In genomic region chr3:197354195-197355059, GRCh38 we compare ENCODE assay signal across 7 cellular contexts. TPM values are rescaled to one million over a fixed set of nuclear protein-coding genes. Genes with fewer than 3 reads are reported as not detected.
A peak's percentile ranks its signal among the peaks of the same experiment; 100 is the strongest.
DNase-seq lines count a peak whose midpoint lies in the region; ATAC-seq and TF ChIP-seq lines count a peak whose summit lies in the region.

No MANE protein-coding gene starts in this region.

- H3K4me3 ChIP-seq in mammary epithelial cell (replicated peaks in 1 of 3; ENCODE audit: insufficient read depth in 1 of 3, low read depth in 2 of 3, low read length in 3 of 3) (no peak overlapping the region), tibial nerve (peak overlapping the region in 2 of 4 donors; percentile 5 to 15)

- dilution Hi-C loops in mammary epithelial cell (cut with HindIII; ENCODE audit: low sequenced_read_pairs) = loop anchor here (5.0 kb wide), 2 partner anchors 38 to 63 kb away; no protein-coding TSS in a partner anchor

- no peak for ATAC-seq in naive thymus-derived CD8-positive, alpha-beta T cell
- no peak for ATAC-seq in GM21786 (IDR thresholded peaks at IDR 0.05; ENCODE audit: unreplicated experiment)

- intact Hi-C loops in mammary epithelial cell (cut with micrococcal nuclease) = no loop called here

- no TSS peak for BruUV-seq in mammary epithelial cell (replicated peaks; lab: Mats Ljungman, UMichigan)

- no peak overlapping the region for H3K4me3 Mint-ChIP-seq in naive thymus-derived CD8-positive, alpha-beta T cell

- H3K36me3 ChIP-seq in mammary epithelial cell (ENCODE audit: insufficient read depth, low read length) = no peaks in the 10 kb centered on the region
- H3K36me3 ChIP-seq in tibial nerve = no peaks in the 10 kb centered on the region

- peaks cover 0 to 18% (median 5%) of the 10 kb centered on the region in 5 donors for H3K27me3 Mint-ChIP-seq in naive thymus-derived CD8-positive, alpha-beta T cell

- no peak overlapping the region for H3K9ac ChIP-seq in mammary epithelial cell (ENCODE audit: insufficient read depth, low read length)

- no peaks in the 10 kb centered on the region for H3K4me1 Mint-ChIP-seq in naive thymus-derived CD8-positive, alpha-beta T cell

- POLR2A ChIA-PET in naive thymus-derived CD8-positive, alpha-beta T cell (lab: Charles Lee) = no interaction called here

- H3K4me1 ChIP-seq in mammary epithelial cell (ENCODE audit: insufficient read depth, low read length) = no peaks in the 10 kb centered on the region
- peaks cover 0 to 25% (median 13%) of the 10 kb centered on the region in 4 donors for H3K4me1 ChIP-seq in tibial nerve

- peaks cover 1 to 10% (median 2%) of the 10 kb centered on the region in 9 donors for H3K9me3 Mint-ChIP-seq in naive thymus-derived CD8-positive, alpha-beta T cell

- no peak overlapping the region for H3K4me2 ChIP-seq in mammary epithelial cell (ENCODE audit: insufficient read depth, low read depth, low read length)

- peak overlapping the region in 1 of 10 donors; percentile 68 for H3K27ac Mint-ChIP-seq in naive thymus-derived CD8-positive, alpha-beta T cell

- in situ Hi-C loops in mammary epithelial cell (cut with MboI; ENCODE audit: low sequenced_read_pairs in 2 of 2) = no loop called here

- DNase-seq in M059J (ENCODE audit: low read depth) = peak; percentile 73
- DNase-seq in mammary epithelial cell = no peak
- DNase-seq in left kidney (ENCODE audit: low read depth, low spot score) = peak; percentile 96
- DNase-seq in tibial nerve (ENCODE audit: low spot score in 2 of 2) = no peak
- no peak for DNase-seq in naive thymus-derived CD8-positive, alpha-beta T cell
- no peak for DNase-seq in activated CD4-positive, alpha-beta T cell treated with anti-CD3 and anti-CD28 coated beads, Interleukin-2, amount 50 U/mL, for 48 hours

- H3K9me3 ChIP-seq in mammary epithelial cell (replicated peaks; ENCODE audit: insufficient read depth, low read length) = peaks cover 3% of the 10 kb centered on the region
- no peaks in the 10 kb centered on the region for H3K9me3 ChIP-seq in tibial nerve

- no peaks in the 10 kb centered on the region for H4K20me1 ChIP-seq in mammary epithelial cell (ENCODE audit: insufficient read depth, low read length)

- TF ChIP-seq CTCF in mammary epithelial cell (conservative IDR thresholded peaks at IDR 0.05 in 1 of 2, IDR thresholded peaks at IDR 0.05 in 1 of 2; ENCODE audit: extremely low read depth in 1 of 2, insufficient read depth in 1 of 2, low read depth in 1 of 2, low read length in 2 of 2) = no peak
- TF ChIP-seq CTCF in tibial nerve (IDR thresholded peaks at IDR 0.05) = no peak

- no peaks in the 10 kb centered on the region for H3K27me3 ChIP-seq in mammary epithelial cell (ENCODE audit: insufficient read depth, low read length)
- no peaks in the 10 kb centered on the region for H3K27me3 ChIP-seq in tibial nerve

- H3K79me2 ChIP-seq in mammary epithelial cell (ENCODE audit: insufficient read depth, low read length) = no peaks in the 10 kb centered on the region

- 80% methylated on average over 14 of the region's 26 CpGs for WGBS in mammary epithelial cell (ENCODE audit: low coverage, missing lambda C conversion rate)
- 40 to 52% methylated on average over 20 to 22 of the region's 26 CpGs for WGBS in tibial nerve, 2 donors

- peaks cover 0 to 8% (median 1%) of the 10 kb centered on the region in 3 donors for H3K36me3 Mint-ChIP-seq in naive thymus-derived CD8-positive, alpha-beta T cell

- no peak for TF ChIP-seq POLR2A in tibial nerve (IDR thresholded peaks at IDR 0.05)

- no peak overlapping the region for H3K27ac ChIP-seq in mammary epithelial cell (ENCODE audit: insufficient read depth, low read depth, low read length)
- peak overlapping the region in 3 of 4 donors; percentile 0 to 32 (median 28) for H3K27ac ChIP-seq in tibial nerve

- no peak for TF ChIP-seq EP300 in tibial nerve (IDR thresholded peaks at IDR 0.05)

- CTCF ChIA-PET in mammary epithelial cell (lab: Charles Lee; ENCODE audit: low non-redundant PET) = no interaction called here

- H2AFZ ChIP-seq in mammary epithelial cell (ENCODE audit: low read depth, low read length) = peak overlapping the region; percentile 14

RNA-seq across cellular contexts. Expression of gene DLG1, which starts 56.0 kb away (rescaled TPM):
- 99.0 and 103 TPM in 2 replicates for total RNA-seq in M059J (2014; rRNA removed; shearing (Covaris generic))
- total RNA-seq in mammary epithelial cell (100 to 1,000 TPM; 115 to 157 TPM), tibial nerve (10 to 100 TPM; 49.2 to 94.0 (median 71.1) TPM)
- polyA plus RNA-seq in mammary epithelial cell = 32.9 TPM
- polyA minus RNA-seq in mammary epithelial cell = 172 TPM
- 10 to 100 TPM; 86.5 to 87.1 TPM for total RNA-seq in naive thymus-derived CD8-positive, alpha-beta T cell
- polyA plus RNA-seq in naive thymus-derived CD8-positive, alpha-beta T cell = 10 to 100 TPM; 23.5 to 28.5 (median 25.8) TPM

Comparison
In these comparisons a context has a peak if more than half of its experiments do, and no peak if none do; other contexts are left out.
1. DNase-seq: peak in M059J (single experiment) and left kidney (single experiment); none in mammary epithelial cell (single experiment), tibial nerve (0 of 2), naive thymus-derived CD8-positive, alpha-beta T cell (0 of 10) and activated CD4-positive, alpha-beta T cell treated with anti-CD3 and anti-CD28 coated beads, Interleukin-2, amount 50 U/mL, for 48 hours (0 of 2).